8 cellular contexts compared by ENCODE assay signal in the genomic region with DNA sequence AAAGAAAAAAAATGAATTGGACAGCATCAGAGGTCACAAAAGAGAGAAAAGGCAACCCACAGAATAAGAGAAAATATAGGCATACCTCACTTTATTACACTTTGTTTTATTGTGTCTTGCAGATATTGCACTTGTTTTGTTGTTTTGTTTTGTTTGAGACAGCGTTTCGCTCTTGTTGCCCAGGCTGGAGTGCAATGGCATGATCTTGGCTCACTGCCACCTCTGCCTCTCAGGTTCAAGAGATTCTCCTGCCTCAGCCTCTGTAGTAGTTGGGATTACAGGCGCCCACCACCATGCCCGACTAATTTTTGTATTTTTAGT. TPM values are rescaled to one million over a fixed set of nuclear protein-coding genes. Genes with fewer than 3 reads are reported as not detected.
DNase-seq lines count a peak whose midpoint lies in the region; TF ChIP-seq lines count a peak whose summit lies in the region.
"Not testable (repeated sequence)": the region's sequence is repeated elsewhere in the genome, so short reads cannot be mapped to it uniquely, and the experiment has no call there.

No MANE protein-coding gene starts in this region.

- H3K9me2 ChIP-seq in GM23248 (ENCODE audit: insufficient read depth): not testable (repeated sequence)

- peak overlapping the region; percentile 57 for H2AFZ ChIP-seq in GM23248

- CTCF ChIA-PET in activated naive CD4-positive, alpha-beta T cell treated with anti-CD3 and anti-CD28 coated beads, Interleukin-2, amount 10 ng/mL, durations not matched to agents 7 days and 5 days (lab: Charles Lee); MCF 10A (lab: Yijun Ruan, JAX): not testable (repeated sequence)

- peak overlapping the region; percentile 45 for H3K27ac Mint-ChIP-seq in T-helper 2 cell treated with Interferon-gamma antibody and Interleukin-4, amounts not matched to agents 5 μg/mL and 100 μg/mL, for 36 hours
- H3K27ac Mint-ChIP-seq in activated naive CD4-positive, alpha-beta T cell treated with anti-CD3 and anti-CD28 coated beads, Interleukin-2, amount 10 ng/mL, durations not matched to agents 7 days and 5 days: peak overlapping the region; percentile 52
- H3K27ac Mint-ChIP-seq in MCF 10A (ENCODE audit: low read depth, unreplicated experiment) (peak overlapping the region; percentile 84), osteocyte (ENCODE audit: unreplicated experiment) (peak overlapping the region; percentile 92)

- not testable (repeated sequence) for TF ChIP-seq POLR2A in stomach (IDR thresholded peaks at IDR 0.05)

- not testable (repeated sequence) for H3K9ac ChIP-seq in BLaER1 treated with 17β-estradiol and CSF1 and Interleukin-3, amounts not matched to agents 10 nM and 100 nM; GM23248

- BruUV-seq in MCF 10A (replicated peaks; lab: Mats Ljungman, UMichigan): not testable (repeated sequence)

- in situ Hi-C loops in GM23248 (cut with MboI): not testable (repeated sequence)

- H3K9me3 ChIP-seq in BLaER1 treated with 17β-estradiol and CSF1 and Interleukin-3, amounts not matched to agents 10 nM and 100 nM (replicated peaks in 1 of 11): peaks cover 20 to 49% (median 28%) of the 10 kb centered on the region in 11 experiments
- not testable (repeated sequence) for H3K9me3 ChIP-seq in GM23248 (ENCODE audit: low read depth); stomach
- peaks cover 12% of the 10 kb centered on the region for H3K9me3 ChIP-seq in left ventricle myocardium inferior (replicated peaks)

- peaks cover 0 to 13% (median 11%) of the 10 kb centered on the region in 10 experiments; a peak in 10 of 20 replicates for H3K4me1 ChIP-seq in BLaER1 treated with 17β-estradiol and CSF1 and Interleukin-3, amounts not matched to agents 10 nM and 100 nM
- not testable (repeated sequence) for H3K4me1 ChIP-seq in GM23248 (ENCODE audit: insufficient read depth)
- peaks cover 16% of the 10 kb centered on the region for H3K4me1 ChIP-seq in left ventricle myocardium inferior
- H3K4me1 ChIP-seq in stomach: peaks cover 0 to 15% (median 11%) of the 10 kb centered on the region in 4 donors

- not testable (repeated sequence) for TF ChIP-seq CTCF in MCF 10A (IDR thresholded peaks at IDR 0.05; ENCODE audit: unreplicated experiment); left ventricle myocardium inferior (IDR thresholded peaks at IDR 0.05; ENCODE audit: borderline replicate concordance); osteocyte (IDR thresholded peaks at IDR 0.05); stomach (IDR thresholded peaks at IDR 0.05)

- not testable (repeated sequence) for DNase-seq in GM23248; T-helper 2 cell treated with Interferon-gamma antibody and Interleukin-4, amounts not matched to agents 5 μg/mL and 100 μg/mL, for 36 hours (ENCODE audit: low spot score); activated naive CD4-positive, alpha-beta T cell treated with anti-CD3 and anti-CD28 coated beads, Interleukin-2, amount 10 ng/mL, durations not matched to agents 7 days and 5 days; MCF 10A (ENCODE audit: unreplicated experiment); left ventricle myocardium inferior; stomach
- peak; percentile 30 for DNase-seq in osteocyte (ENCODE audit: extremely low spot score, unreplicated experiment)

- H3K4me3 ChIP-seq in BLaER1 treated with 17β-estradiol and CSF1 and Interleukin-3, amounts not matched to agents 10 nM and 100 nM; GM23248; left ventricle myocardium inferior; stomach: not testable (repeated sequence)

- H3K4me2 ChIP-seq in BLaER1 treated with 17β-estradiol and CSF1 and Interleukin-3, amounts not matched to agents 10 nM and 100 nM: peak overlapping the region in 7 of 11 experiments; percentile 31 to 71 (median 59); a peak in 10 of 22 replicates
- H3K4me2 ChIP-seq in GM23248 (ENCODE audit: unreplicated experiment): not testable (repeated sequence)

- H3K36me3 Mint-ChIP-seq in T-helper 2 cell treated with Interferon-gamma antibody and Interleukin-4, amounts not matched to agents 5 μg/mL and 100 μg/mL, for 36 hours (ENCODE audit: low read depth); activated naive CD4-positive, alpha-beta T cell treated with anti-CD3 and anti-CD28 coated beads, Interleukin-2, amount 10 ng/mL, durations not matched to agents 7 days and 5 days; osteocyte (ENCODE audit: unreplicated experiment): not testable (repeated sequence)
- H3K36me3 Mint-ChIP-seq in MCF 10A (ENCODE audit: insufficient read depth, unreplicated experiment): peaks cover 25% of the 10 kb centered on the region

- H3K27me3 Mint-ChIP-seq in T-helper 2 cell treated with Interferon-gamma antibody and Interleukin-4, amounts not matched to agents 5 μg/mL and 100 μg/mL, for 36 hours (ENCODE audit: low read depth); activated naive CD4-positive, alpha-beta T cell treated with anti-CD3 and anti-CD28 coated beads, Interleukin-2, amount 10 ng/mL, durations not matched to agents 7 days and 5 days; MCF 10A (ENCODE audit: insufficient read depth, unreplicated experiment); osteocyte (ENCODE audit: unreplicated experiment): not testable (repeated sequence)

- peaks cover 0 to 42% (median 27%) of the 10 kb centered on the region in 11 experiments; a peak in 17 of 22 replicates for H3K36me3 ChIP-seq in BLaER1 treated with 17β-estradiol and CSF1 and Interleukin-3, amounts not matched to agents 10 nM and 100 nM
- H3K36me3 ChIP-seq in GM23248 (ENCODE audit: low read depth); left ventricle myocardium inferior: not testable (repeated sequence)
- peaks cover 0 to 14% (median 0%) of the 10 kb centered on the region in 4 donors for H3K36me3 ChIP-seq in stomach

- H3K27me3 ChIP-seq in BLaER1 treated with 17β-estradiol and CSF1 and Interleukin-3, amounts not matched to agents 10 nM and 100 nM; GM23248 (replicated peaks; ENCODE audit: insufficient read depth); left ventricle myocardium inferior (ENCODE audit: low read depth); stomach: not testable (repeated sequence)

- not testable (repeated sequence) for H4K20me1 ChIP-seq in BLaER1 treated with 17β-estradiol and CSF1 and Interleukin-3, amounts not matched to agents 10 nM and 100 nM; GM23248 (ENCODE audit: insufficient read depth)

- intact Hi-C loops in MCF 10A (cut with micrococcal nuclease); left ventricle myocardium inferior (cut with micrococcal nuclease); stomach (cut with DNase I; ENCODE audit: low total_unique reads): not testable (repeated sequence)

- peaks cover 10% of the 10 kb centered on the region for H3K4me1 Mint-ChIP-seq in T-helper 2 cell treated with Interferon-gamma antibody and Interleukin-4, amounts not matched to agents 5 μg/mL and 100 μg/mL, for 36 hours (ENCODE audit: low read depth)
- H3K4me1 Mint-ChIP-seq in activated naive CD4-positive, alpha-beta T cell treated with anti-CD3 and anti-CD28 coated beads, Interleukin-2, amount 10 ng/mL, durations not matched to agents 7 days and 5 days: peaks cover 17% of the 10 kb centered on the region
- not testable (repeated sequence) for H3K4me1 Mint-ChIP-seq in MCF 10A (ENCODE audit: insufficient read depth, unreplicated experiment)
- H3K4me1 Mint-ChIP-seq in osteocyte (ENCODE audit: unreplicated experiment): peaks cover 12% of the 10 kb centered on the region

- TF ChIP-seq EP300 in stomach (IDR thresholded peaks at IDR 0.05): not testable (repeated sequence)

- not testable (repeated sequence) for H3K9me3 Mint-ChIP-seq in T-helper 2 cell treated with Interferon-gamma antibody and Interleukin-4, amounts not matched to agents 5 μg/mL and 100 μg/mL, for 36 hours; activated naive CD4-positive, alpha-beta T cell treated with anti-CD3 and anti-CD28 coated beads, Interleukin-2, amount 10 ng/mL, durations not matched to agents 7 days and 5 days; MCF 10A (ENCODE audit: unreplicated experiment); osteocyte (ENCODE audit: unreplicated experiment)

- WGBS in GM23248 (ENCODE audit: low coverage in 1 of 2, low lambda C conversion rate in 2 of 2, missing lambda C conversion rate in 2 of 2), 2 experiments: 98 to 99% methylated on average over 4 of the region's 4 CpGs
- 93 to 98% (median 96%) methylated on average over 4 of the region's 4 CpGs for WGBS in stomach, 5 donors

- POLR2A ChIA-PET in MCF 10A (lab: Yijun Ruan, JAX): interaction anchor here (0.8 kb wide), 1 partner anchor 9 kb away, joined by 5 read pairs; no protein-coding TSS in a partner anchor

- H3K27ac ChIP-seq in BLaER1 treated with 17β-estradiol and CSF1 and Interleukin-3, amounts not matched to agents 10 nM and 100 nM: peak overlapping the region in 5 of 11 experiments; percentile 49 to 72 (median 65); a peak in 8 of 22 replicates
- not testable (repeated sequence) for H3K27ac ChIP-seq in GM23248
- H3K27ac ChIP-seq in left ventricle myocardium inferior (replicated peaks) (peak overlapping the region; percentile 69), stomach (peak overlapping the region in 3 of 5 donors; percentile 56 to 80 (median 67))

- H3K79me2 ChIP-seq in GM23248 (ENCODE audit: insufficient read depth): not testable (repeated sequence)

- not testable (repeated sequence) for H3K4me3 Mint-ChIP-seq in T-helper 2 cell treated with Interferon-gamma antibody and Interleukin-4, amounts not matched to agents 5 μg/mL and 100 μg/mL, for 36 hours; activated naive CD4-positive, alpha-beta T cell treated with anti-CD3 and anti-CD28 coated beads, Interleukin-2, amount 10 ng/mL, durations not matched to agents 7 days and 5 days; MCF 10A (ENCODE audit: unreplicated experiment); osteocyte (ENCODE audit: unreplicated experiment)

- not testable (repeated sequence) for H3F3A ChIP-seq in GM23248 (ENCODE audit: insufficient read depth)

RNA-seq across cellular contexts. Expression of a gene that starts 32.6 kb away (rescaled TPM):
- total RNA-seq in GM23248 (2014; rRNA removed; shearing (Covaris generic)): 10.2 and 20.0 TPM in 2 replicates
- polyA plus RNA-seq in GM23248 (2016; fragmentation: Nextera tagmentation; extraction: Ambion mirVana) (8.5 and 8.9 TPM in 2 replicates), stomach (1 to 10 TPM; 3.0 to 3.8 (median 3.5) TPM)
- total RNA-seq in MCF 10A (2022) (12.2 and 21.7 TPM in 2 replicates), left ventricle myocardium inferior (9.4 TPM), osteocyte (7.9 and 10.1 TPM in 2 replicates), stomach (10 to 100 TPM in 1 of 5 donors, 1 to 10 TPM in 4; 4.1 to 10.1 (median 5.5) TPM)
